In genomic region chr16:1727651-1728624, GRCh38 we compare ENCODE assay signal across 1 cellular context.
TF ChIP-seq lines count a peak whose summit lies in the region.

No MANE protein-coding gene starts in this region.

TF ChIP-seq in HEK293, 187 proteins besides CTCF, POLR2A, EP300 and RAD21 (continued from another document):
- TF ChIP-seq HIC1 (tag by site-specific recombination; IDR thresholded peaks at IDR 0.05) (no peak), ZNF548 (tag by site-specific recombination; IDR thresholded peaks at IDR 0.05) (no peak), ZNF280C (tag by site-specific recombination; IDR thresholded peaks at IDR 0.05) (no peak), ZNF239 (tag by site-specific recombination; IDR thresholded peaks at IDR 0.05) (no peak)
TF ChIP-seq in HEK293: peak in this region for 2.
